In the genomic region with DNA sequence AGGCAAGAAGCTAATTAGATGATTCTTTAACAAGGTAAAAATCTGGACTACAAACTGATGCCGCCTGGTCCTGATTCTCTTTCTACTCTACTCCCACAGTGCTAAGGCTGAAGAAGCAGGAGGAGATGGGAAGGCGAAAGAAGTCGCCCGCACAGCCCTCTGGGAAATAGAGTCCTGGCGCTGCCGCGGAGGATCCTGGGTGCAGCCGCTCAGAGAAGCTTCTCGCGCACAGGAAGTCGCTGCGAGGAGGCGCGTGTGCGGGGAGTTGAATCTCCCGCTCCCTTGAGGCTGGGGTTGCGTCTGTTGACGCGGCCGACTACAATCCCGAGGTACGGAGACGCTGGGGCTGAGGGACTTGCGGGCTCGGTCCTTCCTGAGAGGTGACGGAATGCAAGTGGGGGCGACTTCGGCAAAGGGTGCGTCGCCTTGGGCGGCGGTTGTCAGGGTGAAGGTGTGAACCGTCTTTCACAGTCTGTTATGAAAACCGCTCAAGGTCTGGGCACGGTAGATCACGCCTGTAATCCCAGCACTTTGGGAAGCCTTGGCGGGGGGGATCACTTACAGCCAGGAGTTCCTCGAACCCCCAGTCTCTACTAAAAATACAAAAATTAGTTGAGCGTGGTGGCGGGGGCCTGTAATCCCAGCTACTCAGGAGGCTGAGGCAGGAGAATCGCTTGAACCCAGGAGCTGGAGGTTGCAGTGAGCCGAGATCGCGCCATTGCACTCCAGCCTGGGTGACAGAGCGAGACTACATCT, we compare ENCODE assay signal across 1 cellular context.
TF ChIP-seq lines count a peak whose summit lies in the region.

A gene (plus strand): TSS at position 212 of the 756 bp plus-strand sequence. CDS start 5,078 bp downstream, outside the sequence.

TF ChIP-seq in K562, 482 proteins besides CTCF, POLR2A, EP300 and RAD21 (continued from another document and continues in another):
- peak; percentile 93 for TF ChIP-seq SAP30 (IDR thresholded peaks at IDR 0.05; ENCODE audit: borderline replicate concordance, insufficient read depth, low read depth, low read length, poor library complexity, severe bottlenecking)
- TF ChIP-seq HOXB6 (CRISPR knock-in tag; IDR thresholded peaks at IDR 0.05; ENCODE audit: borderline replicate concordance): no peak
- TF ChIP-seq ETV6 (IDR thresholded peaks at IDR 0.05; ENCODE audit: borderline replicate concordance in 1 of 2, low read depth in 2 of 2, low read length in 1 of 2): no peak
- peak; percentile 89; the same call in 1 of the 2 replicates for TF ChIP-seq ETV6 (CRISPR knock-in tag; IDR thresholded peaks at IDR 0.05; ENCODE audit: borderline replicate concordance)
- no peak for TF ChIP-seq HNRNPUL1 (IDR thresholded peaks at IDR 0.05; ENCODE audit: low read length)
- TF ChIP-seq MEIS2 (IDR thresholded peaks at IDR 0.05; ENCODE audit: partially characterized antibody): no peak
- TF ChIP-seq MAFG (tag; conservative IDR thresholded peaks at IDR 0.05): no peak
- no peak for TF ChIP-seq HNRNPH1 (optimal IDR thresholded peaks at IDR 0.05; ENCODE audit: low read depth, low read length)
- TF ChIP-seq, protein P1, sequence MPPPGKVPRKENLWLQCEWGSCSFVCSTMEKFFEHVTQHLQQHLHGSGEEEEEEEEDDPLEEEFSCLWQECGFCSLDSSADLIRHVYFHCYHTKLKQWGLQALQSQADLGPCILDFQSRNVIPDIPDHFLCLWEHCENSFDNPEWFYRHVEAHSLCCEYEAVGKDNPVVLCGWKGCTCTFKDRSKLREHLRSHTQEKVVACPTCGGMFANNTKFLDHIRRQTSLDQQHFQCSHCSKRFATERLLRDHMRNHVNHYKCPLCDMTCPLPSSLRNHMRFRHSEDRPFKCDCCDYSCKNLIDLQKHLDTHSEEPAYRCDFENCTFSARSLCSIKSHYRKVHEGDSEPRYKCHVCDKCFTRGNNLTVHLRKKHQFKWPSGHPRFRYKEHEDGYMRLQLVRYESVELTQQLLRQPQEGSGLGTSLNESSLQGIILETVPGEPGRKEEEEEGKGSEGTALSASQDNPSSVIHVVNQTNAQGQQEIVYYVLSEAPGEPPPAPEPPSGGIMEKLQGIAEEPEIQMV (tag; conservative IDR thresholded peaks at IDR 0.05; ENCODE audit: low read depth): no peak
- TF ChIP-seq, protein P2, sequence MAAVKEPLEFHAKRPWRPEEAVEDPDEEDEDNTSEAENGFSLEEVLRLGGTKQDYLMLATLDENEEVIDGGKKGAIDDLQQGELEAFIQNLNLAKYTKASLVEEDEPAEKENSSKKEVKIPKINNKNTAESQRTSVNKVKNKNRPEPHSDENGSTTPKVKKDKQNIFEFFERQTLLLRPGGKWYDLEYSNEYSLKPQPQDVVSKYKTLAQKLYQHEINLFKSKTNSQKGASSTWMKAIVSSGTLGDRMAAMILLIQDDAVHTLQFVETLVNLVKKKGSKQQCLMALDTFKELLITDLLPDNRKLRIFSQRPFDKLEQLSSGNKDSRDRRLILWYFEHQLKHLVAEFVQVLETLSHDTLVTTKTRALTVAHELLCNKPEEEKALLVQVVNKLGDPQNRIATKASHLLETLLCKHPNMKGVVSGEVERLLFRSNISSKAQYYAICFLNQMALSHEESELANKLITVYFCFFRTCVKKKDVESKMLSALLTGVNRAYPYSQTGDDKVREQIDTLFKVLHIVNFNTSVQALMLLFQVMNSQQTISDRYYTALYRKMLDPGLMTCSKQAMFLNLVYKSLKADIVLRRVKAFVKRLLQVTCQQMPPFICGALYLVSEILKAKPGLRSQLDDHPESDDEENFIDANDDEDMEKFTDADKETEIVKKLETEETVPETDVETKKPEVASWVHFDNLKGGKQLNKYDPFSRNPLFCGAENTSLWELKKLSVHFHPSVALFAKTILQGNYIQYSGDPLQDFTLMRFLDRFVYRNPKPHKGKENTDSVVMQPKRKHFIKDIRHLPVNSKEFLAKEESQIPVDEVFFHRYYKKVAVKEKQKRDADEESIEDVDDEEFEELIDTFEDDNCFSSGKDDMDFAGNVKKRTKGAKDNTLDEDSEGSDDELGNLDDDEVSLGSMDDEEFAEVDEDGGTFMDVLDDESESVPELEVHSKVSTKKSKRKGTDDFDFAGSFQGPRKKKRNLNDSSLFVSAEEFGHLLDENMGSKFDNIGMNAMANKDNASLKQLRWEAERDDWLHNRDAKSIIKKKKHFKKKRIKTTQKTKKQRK (IDR thresholded peaks at IDR 0.05; ENCODE audit: borderline replicate concordance, low read depth, low read length): no peak
- TF ChIP-seq, protein P3, sequence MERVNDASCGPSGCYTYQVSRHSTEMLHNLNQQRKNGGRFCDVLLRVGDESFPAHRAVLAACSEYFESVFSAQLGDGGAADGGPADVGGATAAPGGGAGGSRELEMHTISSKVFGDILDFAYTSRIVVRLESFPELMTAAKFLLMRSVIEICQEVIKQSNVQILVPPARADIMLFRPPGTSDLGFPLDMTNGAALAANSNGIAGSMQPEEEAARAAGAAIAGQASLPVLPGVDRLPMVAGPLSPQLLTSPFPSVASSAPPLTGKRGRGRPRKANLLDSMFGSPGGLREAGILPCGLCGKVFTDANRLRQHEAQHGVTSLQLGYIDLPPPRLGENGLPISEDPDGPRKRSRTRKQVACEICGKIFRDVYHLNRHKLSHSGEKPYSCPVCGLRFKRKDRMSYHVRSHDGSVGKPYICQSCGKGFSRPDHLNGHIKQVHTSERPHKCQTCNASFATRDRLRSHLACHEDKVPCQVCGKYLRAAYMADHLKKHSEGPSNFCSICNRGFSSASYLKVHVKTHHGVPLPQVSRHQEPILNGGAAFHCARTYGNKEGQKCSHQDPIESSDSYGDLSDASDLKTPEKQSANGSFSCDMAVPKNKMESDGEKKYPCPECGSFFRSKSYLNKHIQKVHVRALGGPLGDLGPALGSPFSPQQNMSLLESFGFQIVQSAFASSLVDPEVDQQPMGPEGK (CRISPR knock-in tag; IDR thresholded peaks at IDR 0.05; ENCODE audit: borderline replicate concordance): no peak
- peak; percentile 57; the same call in 1 of the 2 replicates for TF ChIP-seq HIVEP1 (CRISPR knock-in tag; IDR thresholded peaks at IDR 0.05)
- no peak for TF ChIP-seq MECOM (CRISPR knock-in tag; IDR thresholded peaks at IDR 0.05)
- TF ChIP-seq, protein P4, sequence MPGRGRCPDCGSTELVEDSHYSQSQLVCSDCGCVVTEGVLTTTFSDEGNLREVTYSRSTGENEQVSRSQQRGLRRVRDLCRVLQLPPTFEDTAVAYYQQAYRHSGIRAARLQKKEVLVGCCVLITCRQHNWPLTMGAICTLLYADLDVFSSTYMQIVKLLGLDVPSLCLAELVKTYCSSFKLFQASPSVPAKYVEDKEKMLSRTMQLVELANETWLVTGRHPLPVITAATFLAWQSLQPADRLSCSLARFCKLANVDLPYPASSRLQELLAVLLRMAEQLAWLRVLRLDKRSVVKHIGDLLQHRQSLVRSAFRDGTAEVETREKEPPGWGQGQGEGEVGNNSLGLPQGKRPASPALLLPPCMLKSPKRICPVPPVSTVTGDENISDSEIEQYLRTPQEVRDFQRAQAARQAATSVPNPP (IDR thresholded peaks at IDR 0.05; ENCODE audit: borderline replicate concordance, insufficient read depth, insufficient read length): no peak
- TF ChIP-seq, protein P5, sequence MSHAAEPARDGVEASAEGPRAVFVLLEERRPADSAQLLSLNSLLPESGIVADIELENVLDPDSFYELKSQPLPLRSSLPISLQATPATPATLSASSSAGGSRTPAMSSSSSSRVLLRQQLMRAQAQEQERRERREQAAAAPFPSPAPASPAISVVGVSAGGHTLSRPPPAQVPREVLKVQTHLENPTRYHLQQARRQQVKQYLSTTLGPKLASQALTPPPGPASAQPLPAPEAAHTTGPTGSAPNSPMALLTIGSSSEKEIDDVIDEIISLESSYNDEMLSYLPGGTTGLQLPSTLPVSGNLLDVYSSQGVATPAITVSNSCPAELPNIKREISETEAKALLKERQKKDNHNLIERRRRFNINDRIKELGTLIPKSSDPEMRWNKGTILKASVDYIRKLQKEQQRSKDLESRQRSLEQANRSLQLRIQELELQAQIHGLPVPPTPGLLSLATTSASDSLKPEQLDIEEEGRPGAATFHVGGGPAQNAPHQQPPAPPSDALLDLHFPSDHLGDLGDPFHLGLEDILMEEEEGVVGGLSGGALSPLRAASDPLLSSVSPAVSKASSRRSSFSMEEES (CRISPR knock-in tag; IDR thresholded peaks at IDR 0.05): no peak
- TF ChIP-seq ZNF785 (CRISPR knock-in tag; IDR thresholded peaks at IDR 0.05): no peak
- TF ChIP-seq, protein P6, sequence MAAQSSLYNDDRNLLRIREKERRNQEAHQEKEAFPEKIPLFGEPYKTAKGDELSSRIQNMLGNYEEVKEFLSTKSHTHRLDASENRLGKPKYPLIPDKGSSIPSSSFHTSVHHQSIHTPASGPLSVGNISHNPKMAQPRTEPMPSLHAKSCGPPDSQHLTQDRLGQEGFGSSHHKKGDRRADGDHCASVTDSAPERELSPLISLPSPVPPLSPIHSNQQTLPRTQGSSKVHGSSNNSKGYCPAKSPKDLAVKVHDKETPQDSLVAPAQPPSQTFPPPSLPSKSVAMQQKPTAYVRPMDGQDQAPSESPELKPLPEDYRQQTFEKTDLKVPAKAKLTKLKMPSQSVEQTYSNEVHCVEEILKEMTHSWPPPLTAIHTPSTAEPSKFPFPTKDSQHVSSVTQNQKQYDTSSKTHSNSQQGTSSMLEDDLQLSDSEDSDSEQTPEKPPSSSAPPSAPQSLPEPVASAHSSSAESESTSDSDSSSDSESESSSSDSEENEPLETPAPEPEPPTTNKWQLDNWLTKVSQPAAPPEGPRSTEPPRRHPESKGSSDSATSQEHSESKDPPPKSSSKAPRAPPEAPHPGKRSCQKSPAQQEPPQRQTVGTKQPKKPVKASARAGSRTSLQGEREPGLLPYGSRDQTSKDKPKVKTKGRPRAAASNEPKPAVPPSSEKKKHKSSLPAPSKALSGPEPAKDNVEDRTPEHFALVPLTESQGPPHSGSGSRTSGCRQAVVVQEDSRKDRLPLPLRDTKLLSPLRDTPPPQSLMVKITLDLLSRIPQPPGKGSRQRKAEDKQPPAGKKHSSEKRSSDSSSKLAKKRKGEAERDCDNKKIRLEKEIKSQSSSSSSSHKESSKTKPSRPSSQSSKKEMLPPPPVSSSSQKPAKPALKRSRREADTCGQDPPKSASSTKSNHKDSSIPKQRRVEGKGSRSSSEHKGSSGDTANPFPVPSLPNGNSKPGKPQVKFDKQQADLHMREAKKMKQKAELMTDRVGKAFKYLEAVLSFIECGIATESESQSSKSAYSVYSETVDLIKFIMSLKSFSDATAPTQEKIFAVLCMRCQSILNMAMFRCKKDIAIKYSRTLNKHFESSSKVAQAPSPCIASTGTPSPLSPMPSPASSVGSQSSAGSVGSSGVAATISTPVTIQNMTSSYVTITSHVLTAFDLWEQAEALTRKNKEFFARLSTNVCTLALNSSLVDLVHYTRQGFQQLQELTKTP (IDR thresholded peaks at IDR 0.05; ENCODE audit: low read depth in 1 of 2, partially characterized antibody in 2 of 2): peak in 1 of 2 experiments; percentile 96
- TF ChIP-seq C11orf30 (IDR thresholded peaks at IDR 0.05; ENCODE audit: low read depth): peak; percentile 55; the same call in 1 of the 2 replicates
- peak; percentile 78 for TF ChIP-seq CBX1 (IDR thresholded peaks at IDR 0.05; ENCODE audit: low read depth)
- TF ChIP-seq CREM (IDR thresholded peaks at IDR 0.05; ENCODE audit: low read depth): peak; percentile 88
- no peak for TF ChIP-seq NFATC3 (IDR thresholded peaks at IDR 0.05)
- TF ChIP-seq HMG20A (CRISPR knock-in tag; conservative IDR thresholded peaks at IDR 0.05): no peak
- peak; percentile 44; the same call in 1 of the 2 replicates for TF ChIP-seq ZNF324 (CRISPR knock-in tag; IDR thresholded peaks at IDR 0.05)
- no peak for TF ChIP-seq FIP1L1 (IDR thresholded peaks at IDR 0.05; ENCODE audit: low read depth, low read length, poor library complexity, severe bottlenecking)
- TF ChIP-seq, protein P7, sequence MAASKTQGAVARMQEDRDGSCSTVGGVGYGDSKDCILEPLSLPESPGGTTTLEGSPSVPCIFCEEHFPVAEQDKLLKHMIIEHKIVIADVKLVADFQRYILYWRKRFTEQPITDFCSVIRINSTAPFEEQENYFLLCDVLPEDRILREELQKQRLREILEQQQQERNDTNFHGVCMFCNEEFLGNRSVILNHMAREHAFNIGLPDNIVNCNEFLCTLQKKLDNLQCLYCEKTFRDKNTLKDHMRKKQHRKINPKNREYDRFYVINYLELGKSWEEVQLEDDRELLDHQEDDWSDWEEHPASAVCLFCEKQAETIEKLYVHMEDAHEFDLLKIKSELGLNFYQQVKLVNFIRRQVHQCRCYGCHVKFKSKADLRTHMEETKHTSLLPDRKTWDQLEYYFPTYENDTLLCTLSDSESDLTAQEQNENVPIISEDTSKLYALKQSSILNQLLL (CRISPR knock-in tag; IDR thresholded peaks at IDR 0.05; ENCODE audit: borderline replicate concordance): no peak
- TF ChIP-seq ZNF12 (CRISPR knock-in tag; IDR thresholded peaks at IDR 0.05): peak; percentile 77; the same call in 1 of the 2 replicates
- no peak for TF ChIP-seq NONO (IDR thresholded peaks at IDR 0.05; ENCODE audit: low read depth in 2 of 2, low read length in 1 of 2)
- TF ChIP-seq, protein P8, sequence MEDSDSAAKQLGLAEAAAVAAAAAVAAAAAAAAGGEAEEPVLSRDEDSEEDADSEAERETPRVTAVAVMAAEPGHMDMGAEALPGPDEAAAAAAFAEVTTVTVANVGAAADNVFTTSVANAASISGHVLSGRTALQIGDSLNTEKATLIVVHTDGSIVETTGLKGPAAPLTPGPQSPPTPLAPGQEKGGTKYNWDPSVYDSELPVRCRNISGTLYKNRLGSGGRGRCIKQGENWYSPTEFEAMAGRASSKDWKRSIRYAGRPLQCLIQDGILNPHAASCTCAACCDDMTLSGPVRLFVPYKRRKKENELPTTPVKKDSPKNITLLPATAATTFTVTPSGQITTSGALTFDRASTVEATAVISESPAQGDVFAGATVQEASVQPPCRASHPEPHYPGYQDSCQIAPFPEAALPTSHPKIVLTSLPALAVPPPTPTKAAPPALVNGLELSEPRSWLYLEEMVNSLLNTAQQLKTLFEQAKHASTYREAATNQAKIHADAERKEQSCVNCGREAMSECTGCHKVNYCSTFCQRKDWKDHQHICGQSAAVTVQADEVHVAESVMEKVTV (CRISPR knock-in tag; IDR thresholded peaks at IDR 0.05): no peak
- TF ChIP-seq, protein P9, sequence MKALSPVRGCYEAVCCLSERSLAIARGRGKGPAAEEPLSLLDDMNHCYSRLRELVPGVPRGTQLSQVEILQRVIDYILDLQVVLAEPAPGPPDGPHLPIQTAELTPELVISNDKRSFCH (CRISPR knock-in tag; IDR thresholded peaks at IDR 0.05): no peak
- TF ChIP-seq, protein P9 (tag; IDR thresholded peaks at IDR 0.05): peak; percentile 79
- peak; percentile 58; the same call in 1 of the 2 replicates for TF ChIP-seq ZNF24 (IDR thresholded peaks at IDR 0.05)
- TF ChIP-seq ASH1L (IDR thresholded peaks at IDR 0.05; ENCODE audit: borderline replicate concordance, low read depth, partially characterized antibody): no peak
- no peak for TF ChIP-seq TCF7 (IDR thresholded peaks at IDR 0.05; ENCODE audit: borderline replicate concordance)
- no peak; the same call in 1 of the 2 replicates for TF ChIP-seq MXI1 (IDR thresholded peaks at IDR 0.05; ENCODE audit: low read depth, low read length)
- TF ChIP-seq CTBP1 (IDR thresholded peaks at IDR 0.05; ENCODE audit: borderline replicate concordance): peak; percentile 71; the same call in 1 of the 2 replicates
- no peak for TF ChIP-seq BRF1 (IDR thresholded peaks at IDR 0.05; ENCODE audit: borderline replicate concordance, extremely low read depth, insufficient read length)
- TF ChIP-seq CHD1 (IDR thresholded peaks at IDR 0.05; ENCODE audit: low read length): no peak
- TF ChIP-seq ZNF133 (CRISPR knock-in tag; IDR thresholded peaks at IDR 0.05): no peak
